Comparison of ENCODE assay signal across 9 cellular contexts in the genomic region with DNA sequence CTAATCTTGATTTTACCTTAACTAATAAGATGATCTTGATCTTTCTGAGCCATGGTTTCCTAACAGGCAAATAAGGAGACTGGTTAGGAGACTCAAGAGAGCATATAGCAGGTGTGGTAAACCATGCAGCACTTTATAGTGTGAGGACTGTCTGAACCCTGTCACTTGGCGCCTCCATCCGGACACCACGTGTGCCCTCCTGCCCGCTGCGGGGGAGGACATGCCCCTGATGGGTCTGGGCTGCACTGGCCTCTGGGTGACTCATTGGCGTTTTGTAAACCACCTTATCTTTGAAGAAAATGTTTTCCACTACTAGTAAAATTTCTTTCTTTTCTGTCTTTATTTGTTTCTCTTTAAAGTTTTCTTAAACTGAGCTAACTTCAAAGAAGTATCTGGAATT.
A peak's percentile ranks its signal among the peaks of the same experiment; 100 is the strongest.
DNase-seq lines count a peak whose midpoint lies in the region; ATAC-seq, FAIRE-seq and TF ChIP-seq lines count a peak whose summit lies in the region.
"Had no signal": no experiment of that assay in that cellular context is flagged by ENCODE, and none has a peak within 500 bp of the region (broad histone marks: within the 10 kb centered on the region; RNA-seq: fewer than 3 reads in every experiment).

No MANE protein-coding gene starts in this region.

- peak; percentile 54 to 69; a peak in 4 of 6 replicates for ATAC-seq in A549
- peak; percentile 37 for ATAC-seq in GM21576 (IDR thresholded peaks at IDR 0.05; ENCODE audit: unreplicated experiment)
- no peak for ATAC-seq in gastroesophageal sphincter

- FAIRE-seq in A549 (lab: Jason Lieb, UNC), result no peak

- peak; percentile 29 to 47; a peak in 4 of 5 replicates for TF ChIP-seq RAD21 in A549 (conservative IDR thresholded peaks at IDR 0.05 in 1 of 2, IDR thresholded peaks at IDR 0.05 in 1 of 2)

- POLR2A ChIA-PET in A549 (lab: Yijun Ruan, JAX), result no interaction called here

- CTCF ChIA-PET in A549 (lab: Yijun Ruan, JAX), result interaction anchor here (0.6 to 1.7 kb wide), 3 partner anchors 11 to 168 kb away, joined by 3 to 4 read pairs (median 4); no protein-coding TSS in a partner anchor

- no peak overlapping the region for H3K4me3 ChIP-seq in A549
- no peak overlapping the region for H3K4me3 ChIP-seq in fibroblast of villous mesenchyme (ENCODE audit: low read depth, low read length)
- no peak overlapping the region for H3K4me3 ChIP-seq in gastroesophageal sphincter

- WGBS in A549 (ENCODE audit: missing lambda C conversion rate), result 36% methylated on average over 6 of the region's 6 CpGs
- WGBS in gastroesophageal sphincter (ENCODE audit: low coverage in 1 of 2), 2 donors, result 50 to 54% methylated on average over 2 to 6 of the region's 6 CpGs

- no peaks in the 10 kb centered on the region for H3K36me3 ChIP-seq in gastroesophageal sphincter

- peaks cover 61% of the 10 kb centered on the region for H3K4me1 ChIP-seq in A549
- H3K4me1 ChIP-seq in gastroesophageal sphincter, result peaks cover 5 to 76% (median 29%) of the 10 kb centered on the region in 3 donors

- H3K27ac ChIP-seq in A549, result peak overlapping the region; percentile 4 to 67; a peak in 5 of 6 replicates
- H3K27ac ChIP-seq in gastroesophageal sphincter, result peak overlapping the region in 2 of 4 donors; percentile 18 to 52

- H3K4me2 ChIP-seq in A549, result peak overlapping the region; percentile 36

- TF ChIP-seq POLR2A in A549 (IDR thresholded peaks at IDR 0.05; ENCODE audit: low read length) (no peak), gastroesophageal sphincter (IDR thresholded peaks at IDR 0.05) (no peak)

- no peak for TF ChIP-seq EP300 in A549 (IDR thresholded peaks at IDR 0.05)
- TF ChIP-seq EP300 in gastroesophageal sphincter (IDR thresholded peaks at IDR 0.05), result no peak

- H3K9me3 ChIP-seq in A549, result no peaks in the 10 kb centered on the region
- no peaks in the 10 kb centered on the region for H3K9me3 ChIP-seq in gastroesophageal sphincter

- no peaks in the 10 kb centered on the region for H3K27me3 ChIP-seq in gastroesophageal sphincter

- peak in 1 of 2 experiments; percentile 43 for DNase-seq in A549 (ENCODE audit: low read depth in 1 of 2, low spot score in 1 of 2)
- peak; percentile 38 for DNase-seq in MV-4-11 (lab: John Stamatoyannopoulos, UW)
- peak; percentile 89 for DNase-seq in fibroblast of villous mesenchyme (ENCODE audit: low read depth)
- no peak for DNase-seq in NCI-H2196 treated with DMSO at 0.1 percent for 48 hours (lab: John Stamatoyannopoulos, UW; ENCODE audit: unreplicated experiment)
- no peak for DNase-seq in OCI-M2 (lab: John Stamatoyannopoulos, UW; ENCODE audit: unreplicated experiment)
- DNase-seq in HT-29 (ENCODE audit: low spot score), result no peak
- DNase-seq: NCI-H748 treated with DMSO at 0.1 percent for 48 hours had no signal

- TF ChIP-seq CTCF in A549 (IDR thresholded peaks at IDR 0.05) (peak; percentile 22; the same call in 1 of the 3 replicates), fibroblast of villous mesenchyme (IDR thresholded peaks at IDR 0.05; ENCODE audit: insufficient read depth, low read depth, low read length) (no peak), gastroesophageal sphincter (IDR thresholded peaks at IDR 0.05) (no peak)

TF ChIP-seq in A549, 52 proteins besides CTCF, POLR2A, EP300 and RAD21:
- TF ChIP-seq FOSL2 (IDR thresholded peaks at IDR 0.05) (no peak), FOSL2 (CRISPR knock-in tag; IDR thresholded peaks at IDR 0.05) (peak; percentile 57), MAX (IDR thresholded peaks at IDR 0.05) (0 out of 2 replicates have a peak, but pooled peaks have one; percentile 57), SMC3 (IDR thresholded peaks at IDR 0.05) (peak; percentile 53; the same call in 1 of the 3 replicates), USF2 (IDR thresholded peaks at IDR 0.05) (peak; percentile 34; the same call in 1 of the 2 replicates), JUN (IDR thresholded peaks at IDR 0.05) (no peak)

Comparison
In these comparisons a context has a peak if more than half of its experiments do, and no peak if none do; other contexts are left out.
1. DNase-seq: peak in MV-4-11 (single experiment) and fibroblast of villous mesenchyme (single experiment); none in NCI-H2196 treated with DMSO at 0.1 percent for 48 hours (single experiment), OCI-M2 (single experiment) and HT-29 (single experiment).